12 cellular contexts compared by ENCODE assay signal in genomic region chr9:133360400-133361393, GRCh38. TPM values are rescaled to one million over a fixed set of nuclear protein-coding genes. Genes with fewer than 3 reads are reported as not detected.
A peak's percentile ranks its signal among the peaks of the same experiment; 100 is the strongest.
DNase-seq lines count a peak whose midpoint lies in the region; ATAC-seq and TF ChIP-seq lines count a peak whose summit lies in the region.
"Had no signal": no experiment of that assay in that cellular context is flagged by ENCODE, and none has a peak within 500 bp of the region (broad histone marks: within the 10 kb centered on the region; RNA-seq: fewer than 3 reads in every experiment).

No MANE protein-coding gene starts in this region.

- peak overlapping the region; percentile 30 for H3K27ac ChIP-seq in cardiac muscle cell
- no peak overlapping the region for H3K27ac ChIP-seq in left ventricle myocardium inferior (replicated peaks)
- H3K27ac ChIP-seq: SJSA1 had no signal

- peaks cover 2% of the 10 kb centered on the region for H3K9me3 Mint-ChIP-seq in glutamatergic neuron (ENCODE audit: unreplicated experiment)

- ATAC-seq in GM21786 (IDR thresholded peaks at IDR 0.05; ENCODE audit: unreplicated experiment): no peak

- H3K4me1 ChIP-seq in cardiac muscle cell (ENCODE audit: low read depth) (peaks cover 4% of the 10 kb centered on the region), left ventricle myocardium inferior (peaks cover 35% of the 10 kb centered on the region)

- peak overlapping the region; percentile 75 for H3K4me3 Mint-ChIP-seq in glutamatergic neuron (ENCODE audit: unreplicated experiment)

- H3K4me1 Mint-ChIP-seq in glutamatergic neuron (ENCODE audit: low read depth, unreplicated experiment): peaks cover 20% of the 10 kb centered on the region

- peaks cover 4% of the 10 kb centered on the region for H3K27me3 Mint-ChIP-seq in glutamatergic neuron (ENCODE audit: unreplicated experiment)

- peak overlapping the region; percentile 75 for H3K27ac Mint-ChIP-seq in glutamatergic neuron (ENCODE audit: unreplicated experiment)

- intact Hi-C loops in left ventricle myocardium inferior (cut with micrococcal nuclease): no loop called here

- no peak overlapping the region for H3K4me3 ChIP-seq in cardiac muscle cell
- no peak overlapping the region for H3K4me3 ChIP-seq in left ventricle myocardium inferior
- H3K4me3 ChIP-seq: SJSA1 had no signal

- DNase-seq in cardiac muscle cell (ENCODE audit: low read depth in 1 of 2, low spot score in 1 of 2) (no peak), left ventricle myocardium inferior (no peak), glutamatergic neuron (no peak), iPS-NIHi7 (ENCODE audit: extremely low spot score) (no peak), NCI-H345 (lab: John Stamatoyannopoulos, UW) (no peak), SW 1271 (lab: John Stamatoyannopoulos, UW) (no peak)
- peak; percentile 44 to 48 for DNase-seq in activated T-cell treated with anti-CD3 and anti-CD28 coated beads, Interleukin-2, amount 50 U/mL, for 48 hours
- DNase-seq: activated CD4-positive, CD25-positive, alpha-beta regulatory T cell; NCI-H1930; NK-92 treated with Interleukin-12 subunit alpha and Interleukin-12 subunit beta, amount 100 ng/mL, for 24 hours had no signal

- TF ChIP-seq CTCF in cardiac muscle cell (IDR thresholded peaks at IDR 0.05; ENCODE audit: low read depth, low read length) (no peak), left ventricle myocardium inferior (IDR thresholded peaks at IDR 0.05; ENCODE audit: borderline replicate concordance) (no peak), glutamatergic neuron (IDR thresholded peaks at IDR 0.05; ENCODE audit: partially characterized antibody, unreplicated experiment) (no peak)

- H3K9me3 ChIP-seq in cardiac muscle cell (ENCODE audit: low read depth) (no peaks in the 10 kb centered on the region), left ventricle myocardium inferior (replicated peaks) (no peaks in the 10 kb centered on the region)
- H3K9me3 ChIP-seq: SJSA1 had no signal

- H3K36me3 Mint-ChIP-seq in glutamatergic neuron (ENCODE audit: unreplicated experiment): no peaks in the 10 kb centered on the region

- H3K36me3 ChIP-seq in cardiac muscle cell (peaks cover 26% of the 10 kb centered on the region), left ventricle myocardium inferior (peaks cover 57% of the 10 kb centered on the region)

- H3K27me3 ChIP-seq in cardiac muscle cell (no peaks in the 10 kb centered on the region), left ventricle myocardium inferior (ENCODE audit: low read depth) (no peaks in the 10 kb centered on the region)
- H3K27me3 ChIP-seq: SJSA1 had no signal

RNA-seq across cellular contexts. Expression of gene SURF2, which starts 4.3 kb away (rescaled TPM):
- total RNA-seq in cardiac muscle cell (38.2 and 49.9 TPM in 2 replicates), left ventricle myocardium inferior (17.4 TPM), glutamatergic neuron (ENCODE audit: unreplicated experiment) (24.0 TPM)
- polyA plus RNA-seq in cardiac muscle cell: 35.1 and 38.3 TPM in 2 replicates

RNA-seq across cellular contexts. Expression of gene SURF1, which starts 4.4 kb away (rescaled TPM):
- total RNA-seq in cardiac muscle cell (32.9 and 38.6 TPM in 2 replicates), left ventricle myocardium inferior (60.7 TPM), glutamatergic neuron (ENCODE audit: unreplicated experiment) (56.1 TPM)
- polyA plus RNA-seq in cardiac muscle cell: 88.2 and 88.3 TPM in 2 replicates

RNA-seq across cellular contexts. Expression of gene RPL7A, which starts 12.7 kb away (rescaled TPM):
- 2,223 and 2,233 TPM in 2 replicates for total RNA-seq in cardiac muscle cell
- 404 and 480 TPM in 2 replicates for polyA plus RNA-seq in cardiac muscle cell
- 859 TPM for total RNA-seq in left ventricle myocardium inferior
- total RNA-seq in glutamatergic neuron (ENCODE audit: unreplicated experiment): 1,442 TPM

RNA-seq across cellular contexts. Expression of gene MED22, which starts 12.8 kb away (rescaled TPM):
- 101 and 125 TPM in 2 replicates for total RNA-seq in cardiac muscle cell
- polyA plus RNA-seq in cardiac muscle cell: 60.6 and 74.9 TPM in 2 replicates
- total RNA-seq in left ventricle myocardium inferior: 18.4 TPM
- total RNA-seq in glutamatergic neuron (ENCODE audit: unreplicated experiment): 35.7 TPM

RNA-seq across cellular contexts. Expression of gene SURF4, which starts 15.2 kb away (rescaled TPM):
- total RNA-seq in cardiac muscle cell (121 and 191 TPM in 2 replicates), left ventricle myocardium inferior (61.9 TPM), glutamatergic neuron (ENCODE audit: unreplicated experiment) (111 TPM)
- polyA plus RNA-seq in cardiac muscle cell: 129 and 200 TPM in 2 replicates

Comparison
In these comparisons a context has a peak if more than half of its experiments do, and no peak if none do; other contexts are left out.
1. DNase-seq: peak in activated T-cell treated with anti-CD3 and anti-CD28 coated beads, Interleukin-2, amount 50 U/mL, for 48 hours (2 of 2); none in cardiac muscle cell (0 of 2), left ventricle myocardium inferior (single experiment), glutamatergic neuron (single experiment), iPS-NIHi7 (single experiment), NCI-H345 (single experiment) and SW 1271 (0 of 2).